Comparison of ENCODE assay signal across 8 cellular contexts in the genomic region with DNA sequence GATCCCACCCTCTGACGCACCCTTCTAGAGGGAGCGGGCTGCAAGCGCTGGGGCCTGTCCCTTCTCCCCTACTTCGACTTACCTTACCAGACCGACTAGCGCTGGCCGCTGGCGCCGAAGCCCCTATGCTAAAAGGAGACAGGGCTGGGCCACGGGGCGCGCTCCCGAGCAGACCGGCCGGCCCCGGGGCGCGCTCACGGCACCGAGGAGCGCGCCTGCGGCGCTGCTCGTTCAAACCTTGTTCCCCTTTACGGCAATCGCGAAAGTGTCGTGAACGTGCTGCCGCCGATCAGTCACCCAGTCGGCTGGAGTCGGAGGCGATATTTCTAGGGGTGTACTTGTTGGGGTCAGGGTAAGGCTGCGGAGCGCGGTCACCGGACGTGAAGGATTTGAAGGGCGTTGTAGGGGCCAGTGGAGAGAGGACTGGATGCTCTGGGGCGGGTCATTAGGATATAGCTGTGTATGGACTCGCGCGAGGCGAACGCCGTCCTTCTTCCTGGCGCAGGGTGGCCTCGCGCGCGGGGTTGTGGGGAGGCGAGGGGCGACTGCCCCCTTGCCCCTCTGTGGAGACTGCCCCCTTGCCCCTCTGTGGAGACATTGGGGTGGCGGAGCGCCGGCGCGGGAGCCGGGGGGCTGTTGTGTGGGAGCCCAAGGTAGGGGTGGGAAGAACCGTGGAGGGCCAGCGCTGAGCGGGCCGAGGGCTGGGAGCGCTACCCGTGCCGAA. TPM values are rescaled to one million over a fixed set of nuclear protein-coding genes. Genes with fewer than 3 reads are reported as not detected.
DNase-seq lines count a peak whose midpoint lies in the region; ATAC-seq and TF ChIP-seq lines count a peak whose summit lies in the region.

CEPT1 (plus strand) TSS at position 268 of the 724 bp plus-strand sequence. CDS start 7,492 bp downstream, outside the sequence.
DRAM2 (minus strand) TSS at position 138 of the 724 bp plus-strand sequence. CDS start 8,539 bp downstream, outside the sequence.

- H3K27ac ChIP-seq in left lung = peak within 1 kb of the TSS; percentile 95 to 96

- peak within 1 kb of the TSS; percentile 73 to 88 for H3K4me3 ChIP-seq in left lung

- intact Hi-C loops in left lung (cut with DNase I) = no loop called here

- no peaks in the 10 kb centered on the region for H3K27me3 ChIP-seq in left lung

- peaks cover 5 to 61% of the 10 kb centered on the region in 2 donors for H3K4me1 ChIP-seq in left lung

- no peaks in the 10 kb centered on the region for H3K9me3 ChIP-seq in left lung

- peak; percentile 33 to 91 (median 86) for DNase-seq in C1 segment of cervical spinal cord (lab: John Stamatoyannopoulos, UW)
- DNase-seq in NCI-H69 (lab: John Stamatoyannopoulos, UW) = peak; percentile 95
- DNase-seq in activated CD4-positive, alpha-beta T cell treated with anti-CD3 and anti-CD28 coated beads, Interleukin-2, amount 50 U/mL, for 24 hours (ENCODE audit: low read depth in 1 of 2, low spot score in 1 of 2) = peak; percentile 75 to 89
- DNase-seq in dermis blood vessel endothelial cell = peak; percentile 97
- peak; percentile 97 to 98 for DNase-seq in left lung
- peak; percentile 89 for DNase-seq in stimulated activated CD4-positive, alpha-beta T cell treated with anti-CD3 and anti-CD28 coated beads, Interleukin-2, amount 100 ng/mL, for 4 hours (ENCODE audit: low read depth)

- H3K36me3 ChIP-seq in left lung = peaks cover 0 to 30% of the 10 kb centered on the region in 2 donors

- ATAC-seq in GM19372 (IDR thresholded peaks at IDR 0.05; ENCODE audit: low read depth, unreplicated experiment) (peak; percentile 63), HG03521 (IDR thresholded peaks at IDR 0.05; ENCODE audit: unreplicated experiment) (peak; percentile 51), left lung (peak; percentile 97)

- no peak for TF ChIP-seq CTCF in left lung (IDR thresholded peaks at IDR 0.05)

RNA-seq across cellular contexts. Expression of gene CEPT1, which starts in this region (rescaled TPM):
- total RNA-seq in dermis blood vessel endothelial cell = 41.9 and 57.7 TPM in 2 replicates
- 10 to 100 TPM; 40.4 to 54.2 TPM for total RNA-seq in left lung

RNA-seq across cellular contexts. Expression of gene DRAM2, which starts in this region (rescaled TPM):
- total RNA-seq in dermis blood vessel endothelial cell (43.1 and 70.1 TPM in 2 replicates), left lung (10 to 100 TPM; 41.3 to 57.7 TPM)

Comparison
In these comparisons a context has a peak if more than half of its experiments do, and no peak if none do; other contexts are left out.
1. Peak in every context shown above with its lines: DNase-seq, ATAC-seq, H3K4me3 ChIP-seq and H3K27ac ChIP-seq.